In the genomic region with DNA sequence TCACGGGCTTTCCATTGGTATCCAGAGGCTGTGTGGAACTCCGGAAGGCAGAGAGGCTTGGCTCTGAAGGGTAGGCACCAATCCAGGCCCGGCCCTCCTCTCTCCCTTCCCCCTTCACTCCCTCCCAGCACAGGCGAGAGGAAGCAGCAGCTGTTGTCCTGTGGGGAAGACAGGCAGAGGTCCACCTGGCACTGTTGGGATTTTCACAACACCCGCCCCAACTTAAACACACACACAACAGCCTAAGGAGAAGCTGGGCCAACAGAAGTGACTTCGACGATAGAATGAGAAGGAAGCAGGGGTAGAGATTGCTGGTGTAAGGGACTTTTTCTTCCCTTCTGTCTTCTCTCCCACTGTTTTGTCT, we compare ENCODE assay signal across 11 cellular contexts. TPM values are rescaled to one million over a fixed set of nuclear protein-coding genes. Genes with fewer than 3 reads are reported as not detected.
DNase-seq lines count a peak whose midpoint lies in the region; TF ChIP-seq lines count a peak whose summit lies in the region.
"Had no signal": no experiment of that assay in that cellular context is flagged by ENCODE, and none has a peak within 500 bp of the region (broad histone marks: within the 10 kb centered on the region; RNA-seq: fewer than 3 reads in every experiment).

No MANE protein-coding gene starts in this region.

- no peak overlapping the region for H3K9ac ChIP-seq in MM.1S (ENCODE audit: low read length)

- no peaks in the 10 kb centered on the region for H3F3A ChIP-seq in MM.1S (ENCODE audit: insufficient read depth, low read length)

- TF ChIP-seq CTCF in right atrium auricular region (IDR thresholded peaks at IDR 0.05) (no peak), prostate gland (IDR thresholded peaks at IDR 0.05) (peak in 1 of 4 experiments; percentile 7), MM.1S (IDR thresholded peaks at IDR 0.05; ENCODE audit: low read length) (no peak)

- H3K9me2 ChIP-seq in MM.1S (replicated peaks; ENCODE audit: insufficient read depth, low read length): no peaks in the 10 kb centered on the region

- intact Hi-C loops in prostate gland (cut with DNase I): loop anchor here (2.0 kb wide), 1 partner anchor 14 kb away; the partner anchor contains the start of gene NDRG2

- H3K79me2 ChIP-seq in MM.1S (ENCODE audit: low read length): no peaks in the 10 kb centered on the region

- H3K27ac ChIP-seq in right atrium auricular region (peak overlapping the region; percentile 67 to 80), prostate gland (peak overlapping the region; percentile 77 to 80), MM.1S (ENCODE audit: low read length) (no peak overlapping the region)
- H3K27ac ChIP-seq: HL-60 had no signal

- H3K27me3 ChIP-seq in right atrium auricular region: no peaks in the 10 kb centered on the region
- no peaks in the 10 kb centered on the region for H3K27me3 ChIP-seq in prostate gland (replicated peaks; ENCODE audit: insufficient read depth)
- H3K27me3 ChIP-seq in MM.1S (replicated peaks; ENCODE audit: insufficient read depth, low read length): no peaks in the 10 kb centered on the region

- H3K9me3 ChIP-seq in right atrium auricular region (no peaks in the 10 kb centered on the region), prostate gland (no peaks in the 10 kb centered on the region), MM.1S (replicated peaks; ENCODE audit: insufficient read depth, low read length) (no peaks in the 10 kb centered on the region)

- H2AFZ ChIP-seq in MM.1S (ENCODE audit: low read length): no peak overlapping the region

- H3K4me1 ChIP-seq in right atrium auricular region (peaks cover 0 to 39% of the 10 kb centered on the region in 2 donors), prostate gland (replicated peaks) (peaks cover 14% of the 10 kb centered on the region), MM.1S (ENCODE audit: low read length) (no peaks in the 10 kb centered on the region)

- no peaks in the 10 kb centered on the region for H3K36me3 ChIP-seq in right atrium auricular region
- no peaks in the 10 kb centered on the region for H3K36me3 ChIP-seq in prostate gland
- H3K36me3 ChIP-seq in MM.1S (replicated peaks; ENCODE audit: insufficient read depth, low read length): no peaks in the 10 kb centered on the region

- H4K20me1 ChIP-seq in MM.1S (ENCODE audit: insufficient read depth, low read length): no peaks in the 10 kb centered on the region

- H3K4me3 ChIP-seq in right atrium auricular region (no peak overlapping the region), prostate gland (no peak overlapping the region), MM.1S (ENCODE audit: low read length) (no peak overlapping the region)

- no peak overlapping the region for H3K4me2 ChIP-seq in MM.1S (ENCODE audit: low read depth, low read length)

- TF ChIP-seq POLR2A in prostate gland (IDR thresholded peaks at IDR 0.05): peak; percentile 21

- DNase-seq in EH (ENCODE audit: low read depth): peak; percentile 66
- peak; percentile 61 for DNase-seq in amniotic epithelial cell (ENCODE audit: low read depth)
- DNase-seq in right atrium auricular region (ENCODE audit: low spot score): peak; percentile 90
- peak; percentile 88 for DNase-seq in prostate gland (ENCODE audit: low spot score)
- no peak for DNase-seq in DMS79 (lab: John Stamatoyannopoulos, UW)
- no peak for DNase-seq in MM.1S
- no peak for DNase-seq in activated CD4-positive, alpha-beta T cell treated with anti-CD3 and anti-CD28 coated beads for 48 hours
- no peak for DNase-seq in dedifferentiated amniotic fluid mesenchymal stem cell (ENCODE audit: extremely low spot score)
- DNase-seq: naive B cell had no signal

- WGBS in prostate gland: 7% methylated on average over 7 of the region's 7 CpGs

RNA-seq across cellular contexts. Expression of gene RNASE7, which starts 3.1 kb away (rescaled TPM):
- total RNA-seq in right atrium auricular region: not detected
- under 1 TPM in 1 of 2 donors, not detected in 1; 0.74 TPM for total RNA-seq in prostate gland
- total RNA-seq: Daoy had no signal

RNA-seq across cellular contexts. Expression of gene RNASE13, which starts 4.4 kb away (rescaled TPM):
- total RNA-seq in right atrium auricular region (not detected), prostate gland (under 1 TPM in 1 of 2 donors, not detected in 1; 0.57 TPM)
- total RNA-seq: Daoy had no signal

RNA-seq across cellular contexts. Expression of gene TPPP2, which starts 9.0 kb away (rescaled TPM):
- total RNA-seq in right atrium auricular region: under 1 TPM in 1 of 2 donors, not detected in 1; 0.86 TPM
- total RNA-seq in prostate gland: 1 to 10 TPM in 1 of 2 donors, not detected in 1; 9.4 TPM
- total RNA-seq: Daoy had no signal

RNA-seq across cellular contexts. Expression of gene NDRG2, which starts 14.2 kb away (rescaled TPM):
- 100 to 1,000 TPM; 335 to 360 TPM for total RNA-seq in right atrium auricular region
- 100 to 1,000 TPM; 230 to 304 TPM for total RNA-seq in prostate gland

RNA-seq across cellular contexts. Expression of gene RNASE8, which starts 18.6 kb away (rescaled TPM):
- total RNA-seq in right atrium auricular region: not detected
- not detected for total RNA-seq in prostate gland
- total RNA-seq: Daoy had no signal

Comparison
In these comparisons a context has a peak if more than half of its experiments do, and no peak if none do; other contexts are left out.
1. DNase-seq: peak in EH (single experiment), amniotic epithelial cell (single experiment), right atrium auricular region (single experiment) and prostate gland (single experiment); none in DMS79 (single experiment), MM.1S (single experiment), activated CD4-positive, alpha-beta T cell treated with anti-CD3 and anti-CD28 coated beads for 48 hours (single experiment) and dedifferentiated amniotic fluid mesenchymal stem cell (single experiment).